ENCODE assay signal across 9 cellular contexts in genomic region chr2:101770672-101771071, GRCh38.
A peak's percentile ranks its signal among the peaks of the same experiment; 100 is the strongest.
DNase-seq lines count a peak whose midpoint lies in the region; ATAC-seq and TF ChIP-seq lines count a peak whose summit lies in the region.
"Had no signal": no experiment of that assay in that cellular context is flagged by ENCODE, and none has a peak within 500 bp of the region (broad histone marks: within the 10 kb centered on the region; RNA-seq: fewer than 3 reads in every experiment).

No MANE protein-coding gene starts in this region.

- H3K27me3 Mint-ChIP-seq in WTC11 (ENCODE audit: low read depth): no peaks in the 10 kb centered on the region
- H3K27me3 Mint-ChIP-seq: activated naive CD8-positive, alpha-beta T cell had no signal

- peak overlapping the region; percentile 71; the same call in 1 of the 2 replicates for H3K27ac Mint-ChIP-seq in WTC11

- CTCF ChIA-PET in WTC11 (lab: Charles Lee): interaction anchor here (0.9 to 1.9 kb wide), 6 partner anchors 8 to 61 kb away, joined by 3 to 10 read pairs (median 4); no protein-coding TSS in a partner anchor

- peaks cover 88% of the 10 kb centered on the region for H3K4me1 Mint-ChIP-seq in WTC11

- TF ChIP-seq CTCF in HFF-Myc (IDR thresholded peaks at IDR 0.05; ENCODE audit: low read depth, low read length, missing control alignments) (peak; percentile 35), WTC11 (IDR thresholded peaks at IDR 0.05) (no peak)

- no peaks in the 10 kb centered on the region for H3K9me3 Mint-ChIP-seq in WTC11

- peak; percentile 54 for DNase-seq in NCI-H510A treated with DMSO at 0.1 percent for 48 hours (lab: John Stamatoyannopoulos, UW)
- no peak for DNase-seq in NCI-H510A (lab: John Stamatoyannopoulos, UW)
- no peak for DNase-seq in HFF-Myc (ENCODE audit: extremely low read depth, low read depth)
- peak; percentile 41 for DNase-seq in NCI-H1930 (lab: John Stamatoyannopoulos, UW)
- no peak for DNase-seq in WTC11 (ENCODE audit: low spot score)
- DNase-seq in kidney tubule cell (ENCODE audit: low spot score): peak; percentile 77

- no peak overlapping the region for H3K4me3 Mint-ChIP-seq in WTC11

- H3K4me3 ChIP-seq in HFF-Myc (replicated peaks; ENCODE audit: low read depth, low read length): no peak overlapping the region

- POLR2A ChIA-PET in WTC11 (lab: Charles Lee): no interaction called here

- ATAC-seq in WTC11 (no peak; the same call in 1 of the 2 replicates), HG03378 (IDR thresholded peaks at IDR 0.05; ENCODE audit: unreplicated experiment) (no peak), GM19328 (IDR thresholded peaks at IDR 0.05; ENCODE audit: unreplicated experiment) (no peak)

- no peaks in the 10 kb centered on the region for H3K36me3 Mint-ChIP-seq in WTC11

TF ChIP-seq in WTC11, 78 proteins besides CTCF, POLR2A, EP300 and RAD21:
- TF ChIP-seq IRF2 (CRISPR knock-in tag; IDR thresholded peaks at IDR 0.05; ENCODE audit: borderline replicate concordance, low read depth) (no peak), FOXK1 (CRISPR knock-in tag; IDR thresholded peaks at IDR 0.05) (no peak), SMAD4 (CRISPR knock-in tag; IDR thresholded peaks at IDR 0.05) (no peak), SMAD3 (CRISPR knock-in tag; IDR thresholded peaks at IDR 0.05; ENCODE audit: borderline replicate concordance) (no peak), ZNF219 (CRISPR knock-in tag; IDR thresholded peaks at IDR 0.05; ENCODE audit: borderline replicate concordance) (no peak), ZNF396 (CRISPR knock-in tag; IDR thresholded peaks at IDR 0.05; ENCODE audit: borderline replicate concordance) (no peak), RELA (CRISPR knock-in tag; IDR thresholded peaks at IDR 0.05; ENCODE audit: borderline replicate concordance) (no peak)

Comparison
In these comparisons a context has a peak if more than half of its experiments do, and no peak if none do; other contexts are left out.
1. DNase-seq: peak in NCI-H510A treated with DMSO at 0.1 percent for 48 hours (single experiment), NCI-H1930 (2 of 2) and kidney tubule cell (single experiment); none in NCI-H510A (single experiment), HFF-Myc (single experiment) and WTC11 (single experiment).